ENCODE assay signal across 8 cellular contexts in genomic region chr4:168992952-168993482, GRCh38. TPM values are rescaled to one million over a fixed set of nuclear protein-coding genes. Genes with fewer than 3 reads are reported as not detected.
DNase-seq lines count a peak whose midpoint lies in the region; ATAC-seq, FAIRE-seq and TF ChIP-seq lines count a peak whose summit lies in the region.
"Not testable (repeated sequence)": the region's sequence is repeated elsewhere in the genome, so short reads cannot be mapped to it uniquely, and the experiment has no call there.

No MANE protein-coding gene starts in this region.

- CTCF ChIA-PET in K562 (lab: Yijun Ruan, JAX; ENCODE audit: low intra/inter-chr PET ratio), result not testable (repeated sequence)

- H3K27ac ChIP-seq in SK-N-MC (peak overlapping the region; percentile 51; the same call in 1 of the 2 replicates), mesenchymal stem cell (ENCODE audit: low read length, poor library complexity, severe bottlenecking) (peak overlapping the region; percentile 54)
- not testable (repeated sequence) for H3K27ac ChIP-seq in K562 (ENCODE audit: extremely low read depth, low read depth, low read length); endodermal cell (ENCODE audit: low read depth, low read length)

- intact Hi-C loops in K562 (cut with micrococcal nuclease), result not testable (repeated sequence)

- TF ChIP-seq CTCF in HFFc6 (IDR thresholded peaks at IDR 0.05); K562 (IDR thresholded peaks at IDR 0.05 in 2 of 3, conservative IDR thresholded peaks at IDR 0.05 in 1 of 3; ENCODE audit: insufficient read depth in 2 of 3, low read depth in 1 of 3, low read length in 3 of 3); endodermal cell (conservative IDR thresholded peaks at IDR 0.05); osteocyte (IDR thresholded peaks at IDR 0.05); type B pancreatic cell (conservative IDR thresholded peaks at IDR 0.05): not testable (repeated sequence)

- H2BK5ac ChIP-seq in mesenchymal stem cell (ENCODE audit: low read depth, low read length, poor library complexity, severe bottlenecking), result not testable (repeated sequence)

- H3K36me3 ChIP-seq in SK-N-MC (ENCODE audit: insufficient read depth, low read length), result peaks cover 59% of the 10 kb centered on the region
- H3K36me3 ChIP-seq in K562 (ENCODE audit: control insufficient read depth, insufficient read depth, low read length), result peaks cover 47% of the 10 kb centered on the region; the same call in 2 of the 3 replicates
- H3K36me3 ChIP-seq in endodermal cell (ENCODE audit: control insufficient read depth, insufficient read depth, low read length), result peaks cover 69% of the 10 kb centered on the region
- H3K36me3 ChIP-seq in mesenchymal stem cell (ENCODE audit: control insufficient read depth in 1 of 2, insufficient read depth in 2 of 2, low read depth in 1 of 2, low read length in 2 of 2), result peaks cover 6 to 46% of the 10 kb centered on the region in 2 experiments

- H2BK15ac ChIP-seq in mesenchymal stem cell (ENCODE audit: low read depth, poor library complexity, severe bottlenecking), result not testable (repeated sequence)

- H3K9ac ChIP-seq in SK-N-MC (ENCODE audit: insufficient read length); K562 (ENCODE audit: insufficient read depth in 1 of 2, low read depth in 2 of 2, low read length in 2 of 2); endodermal cell (ENCODE audit: extremely low read depth, low read length, poor library complexity, severe bottlenecking): not testable (repeated sequence)
- peak overlapping the region; percentile 46 for H3K9ac ChIP-seq in mesenchymal stem cell (ENCODE audit: low read length)

- not testable (repeated sequence) for H3K18ac ChIP-seq in mesenchymal stem cell (ENCODE audit: low read depth in 1 of 2, low read length in 2 of 2)

- H3K27me3 Mint-ChIP-seq in HFFc6 (ENCODE audit: insufficient read depth); endodermal cell (ENCODE audit: insufficient read depth); osteocyte (ENCODE audit: unreplicated experiment); type B pancreatic cell: not testable (repeated sequence)

- in situ Hi-C loops in K562 (cut with MboI), result not testable (repeated sequence)

- H3K14ac ChIP-seq in mesenchymal stem cell (ENCODE audit: low read length in 2 of 2), result not testable (repeated sequence)

- H3K9me3 Mint-ChIP-seq in HFFc6; endodermal cell; osteocyte (ENCODE audit: unreplicated experiment); type B pancreatic cell: not testable (repeated sequence)

- H3K9me1 ChIP-seq in K562 (ENCODE audit: control insufficient read depth, insufficient read depth, low read length), result not testable (repeated sequence)

- not testable (repeated sequence) for H3K79me2 ChIP-seq in K562 (ENCODE audit: control insufficient read depth, insufficient read depth, low read length)

- H3K4me3 Mint-ChIP-seq in HFFc6 (peak overlapping the region; percentile 26; the same call in 1 of the 2 replicates), type B pancreatic cell (peak overlapping the region; percentile 62)
- not testable (repeated sequence) for H3K4me3 Mint-ChIP-seq in endodermal cell; osteocyte (ENCODE audit: unreplicated experiment)

- TF ChIP-seq POLR2A in K562 (conservative IDR thresholded peaks at IDR 0.05), result not testable (repeated sequence)

- not testable (repeated sequence) for FAIRE-seq in K562 (lab: Jason Lieb, UNC)

- DNase-seq in EL, result peak; percentile 21
- DNase-seq in HFFc6; SK-N-MC (ENCODE audit: low read depth, low spot score); K562 (ENCODE audit: extremely low read depth in 1 of 4, low spot score in 3 of 4); endodermal cell; mesenchymal stem cell; osteocyte (ENCODE audit: extremely low spot score, unreplicated experiment); type B pancreatic cell (ENCODE audit: extremely low spot score, unreplicated experiment): not testable (repeated sequence)

- TF ChIP-seq EP300 in K562 (IDR thresholded peaks at IDR 0.05; ENCODE audit: low read length), result not testable (repeated sequence)

- not testable (repeated sequence) for H2AK5ac ChIP-seq in mesenchymal stem cell (ENCODE audit: low read length, severe bottlenecking)

- 100% methylated on average over 1 of the region's 7 CpGs for WGBS in K562 (ENCODE audit: insufficient coverage, low coverage, missing lambda C conversion rate)
- 94 to 100% methylated on average over 5 to 7 of the region's 7 CpGs for WGBS in endodermal cell (ENCODE audit: insufficient coverage in 1 of 2, insufficient read length in 1 of 2), 2 experiments
- 94% methylated on average over 7 of the region's 7 CpGs for WGBS in mesenchymal stem cell

- not testable (repeated sequence) for H3K27me3 ChIP-seq in K562 (ENCODE audit: control insufficient read depth in 2 of 2, insufficient read depth in 2 of 2, low read length in 2 of 2); endodermal cell (ENCODE audit: control insufficient read depth, insufficient read depth, low read length, poor library complexity, severe bottlenecking); mesenchymal stem cell (ENCODE audit: control insufficient read depth in 1 of 2, insufficient read depth in 1 of 2, low read length in 2 of 2)

- H3K79me1 ChIP-seq in mesenchymal stem cell (replicated peaks; ENCODE audit: low read length, poor library complexity, severe bottlenecking), result not testable (repeated sequence)

- H2BK12ac ChIP-seq in mesenchymal stem cell (ENCODE audit: low read length in 2 of 2), result not testable (repeated sequence)

- not testable (repeated sequence) for H2BK120ac ChIP-seq in mesenchymal stem cell (ENCODE audit: low read depth, low read length)

- H2AFZ ChIP-seq in K562 (ENCODE audit: low read depth, low read length); mesenchymal stem cell (ENCODE audit: low read depth, low read length): not testable (repeated sequence)

- peak overlapping the region; percentile 11; the same call in 1 of the 2 replicates for H3K27ac Mint-ChIP-seq in HFFc6
- peak overlapping the region; percentile 64 for H3K27ac Mint-ChIP-seq in endodermal cell
- H3K27ac Mint-ChIP-seq in osteocyte (ENCODE audit: unreplicated experiment), result peak overlapping the region; percentile 45
- H3K27ac Mint-ChIP-seq in type B pancreatic cell, result peak overlapping the region; percentile 93

- H3K9me3 ChIP-seq in SK-N-MC (ENCODE audit: low read depth, low read length); K562 (replicated peaks; ENCODE audit: control insufficient read depth, insufficient read depth, low read depth, low read length); endodermal cell (ENCODE audit: control insufficient read depth, low read length); mesenchymal stem cell (ENCODE audit: control insufficient read depth, low read length): not testable (repeated sequence)

- H3K36me3 Mint-ChIP-seq in HFFc6 (ENCODE audit: low read depth); type B pancreatic cell: not testable (repeated sequence)
- H3K36me3 Mint-ChIP-seq in endodermal cell (ENCODE audit: low read depth) (peaks cover 45% of the 10 kb centered on the region), osteocyte (ENCODE audit: unreplicated experiment) (peaks cover 16% of the 10 kb centered on the region)

- POLR2A ChIA-PET in K562 (lab: Yijun Ruan, JAX), result not testable (repeated sequence)

- TF ChIP-seq RAD21 in K562 (CRISPR knock-in tag; conservative IDR thresholded peaks at IDR 0.05 in 1 of 2, IDR thresholded peaks at IDR 0.05 in 1 of 2), result not testable (repeated sequence)

- H3K4ac ChIP-seq in mesenchymal stem cell (ENCODE audit: low read depth in 1 of 2, low read length in 2 of 2), result not testable (repeated sequence)

- ATAC-seq in K562, result not testable (repeated sequence)

- H4K8ac ChIP-seq in mesenchymal stem cell (ENCODE audit: low read length), result not testable (repeated sequence)

- H3K23ac ChIP-seq in mesenchymal stem cell (ENCODE audit: low read length in 2 of 2), result not testable (repeated sequence)

- not testable (repeated sequence) for BruUV-seq in K562 (replicated peaks; lab: Mats Ljungman, UMichigan)

- not testable (repeated sequence) for H3K4me3 ChIP-seq in SK-N-MC; K562; endodermal cell (ENCODE audit: low read length); mesenchymal stem cell (ENCODE audit: insufficient read depth in 1 of 2, low read depth in 1 of 2, low read length in 2 of 2)

- H4K20me1 ChIP-seq in K562 (replicated peaks; ENCODE audit: control insufficient read depth, insufficient read depth, low read length), result not testable (repeated sequence)

- H3K4me2 ChIP-seq in K562 (ENCODE audit: insufficient read depth, low read length); mesenchymal stem cell (ENCODE audit: low read length, poor library complexity, severe bottlenecking): not testable (repeated sequence)

- not testable (repeated sequence) for H3K4me1 ChIP-seq in K562 (replicated peaks in 1 of 2; ENCODE audit: control insufficient read depth in 2 of 2, insufficient read depth in 2 of 2, low read length in 2 of 2); endodermal cell (ENCODE audit: control insufficient read depth, insufficient read depth, low read length); mesenchymal stem cell (ENCODE audit: control insufficient read depth, insufficient read depth, low read depth, low read length)

- H3K4me1 Mint-ChIP-seq in HFFc6 (ENCODE audit: low read depth), result peaks cover 16% of the 10 kb centered on the region
- not testable (repeated sequence) for H3K4me1 Mint-ChIP-seq in endodermal cell; osteocyte (ENCODE audit: unreplicated experiment)
- peaks cover 19% of the 10 kb centered on the region for H3K4me1 Mint-ChIP-seq in type B pancreatic cell (ENCODE audit: unreplicated experiment)

- H4K91ac ChIP-seq in mesenchymal stem cell (ENCODE audit: low read length), result not testable (repeated sequence)

RNA-seq across cellular contexts. Expression of gene CBR4, which starts 17.0 kb away (rescaled TPM):
- 10 to 100 TPM in 2 of 6 experiments, 1 to 10 TPM in 4; 8.3 to 10.4 (median 9.8) TPM for total RNA-seq in HFFc6 (2021; fragmentation: NEBNext Ultra II Directional; extraction: Animal tissue kit (Norgen Biotek cat#: 25700))
- total RNA-seq in K562 (2011; cell fraction: chromatin; rRNA removed; ENCODE audit: low replicate concordance), result 12.4 and 37.6 TPM in 2 replicates
- 5.5 and 8.0 TPM in 2 replicates for total RNA-seq in K562 (2011; cell fraction: nucleolus; rRNA removed)
- total RNA-seq in K562 (2011; cell fraction: nucleoplasm; rRNA removed), result 17.8 and 43.5 TPM in 2 replicates
- total RNA-seq in K562 (2014; rRNA removed) (11.5 and 13.9 TPM in 2 replicates), K562 (2014; rRNA removed; fragmentation: Illumina TruSeq; extraction: Trizol) (20.3 and 23.3 TPM in 2 replicates), K562 (2015; rRNA removed; fragmentation: Illumina TruSeq; extraction: Trizol) (16.5 and 18.6 TPM in 2 replicates), K562 (2021) (24.9 and 26.0 TPM in 2 replicates), endodermal cell (10 to 100 TPM; 39.0 to 55.6 TPM), osteocyte (20.8 and 22.6 TPM in 2 replicates), type B pancreatic cell (ENCODE audit: low replicate concordance) (25.8 and 42.6 TPM in 2 replicates)
- polyA plus RNA-seq in K562 (2011; rRNA removed) (12.1 and 12.2 TPM in 2 replicates), K562 (2014; fragmentation: Illumina TruSeq; extraction: Trizol) (15.4 and 16.6 TPM in 2 replicates), K562 (2014; fragmentation: Nextera tagmentation; extraction: Ambion mirVana) (10 to 100 TPM; 26.0 to 26.4 TPM), K562 (2014; rRNA removed) (13.8 and 14.2 TPM in 2 replicates)
- polyA plus RNA-seq in K562 (2011; cell fraction: cytosol; rRNA removed), result 1.7 and 6.9 TPM in 2 replicates
- polyA plus RNA-seq in K562 (2011; cell fraction: nucleus; rRNA removed), result 11.9 and 15.2 TPM in 2 replicates
- polyA plus RNA-seq in K562 (2012), result 10.6 and 11.8 TPM in 2 replicates
- polyA minus RNA-seq in K562 (2011; rRNA and poly(A)+ RNA removed), result 16.2 and 24.7 TPM in 2 replicates
- 5.5 and 6.2 TPM in 2 replicates for polyA minus RNA-seq in K562 (2011; cell fraction: cytosol; rRNA and poly(A)+ RNA removed)
- polyA minus RNA-seq in K562 (2011; cell fraction: nucleus; rRNA and poly(A)+ RNA removed), result 12.8 and 21.5 TPM in 2 replicates
- polyA plus RNA-seq in endodermal cell (2013, experiment 1 of 2), result 26.1 TPM
- 25.4 TPM for polyA plus RNA-seq in endodermal cell (2013, experiment 2 of 2)
- polyA plus RNA-seq in mesenchymal stem cell (2013, experiment 1 of 2), result 6.7 TPM
- polyA plus RNA-seq in mesenchymal stem cell (2013, experiment 2 of 2), result 6.3 TPM

Comparison
In these comparisons a context has a peak if more than half of its experiments do, and no peak if none do; other contexts are left out.
1. H3K27ac Mint-ChIP-seq: peak in every context shown above with its lines; median percentile 93 in type B pancreatic cell; 64 in endodermal cell; 45 in osteocyte; 11 in HFFc6.